Comparison of ENCODE assay signal across 1 cellular context in the genomic region with DNA sequence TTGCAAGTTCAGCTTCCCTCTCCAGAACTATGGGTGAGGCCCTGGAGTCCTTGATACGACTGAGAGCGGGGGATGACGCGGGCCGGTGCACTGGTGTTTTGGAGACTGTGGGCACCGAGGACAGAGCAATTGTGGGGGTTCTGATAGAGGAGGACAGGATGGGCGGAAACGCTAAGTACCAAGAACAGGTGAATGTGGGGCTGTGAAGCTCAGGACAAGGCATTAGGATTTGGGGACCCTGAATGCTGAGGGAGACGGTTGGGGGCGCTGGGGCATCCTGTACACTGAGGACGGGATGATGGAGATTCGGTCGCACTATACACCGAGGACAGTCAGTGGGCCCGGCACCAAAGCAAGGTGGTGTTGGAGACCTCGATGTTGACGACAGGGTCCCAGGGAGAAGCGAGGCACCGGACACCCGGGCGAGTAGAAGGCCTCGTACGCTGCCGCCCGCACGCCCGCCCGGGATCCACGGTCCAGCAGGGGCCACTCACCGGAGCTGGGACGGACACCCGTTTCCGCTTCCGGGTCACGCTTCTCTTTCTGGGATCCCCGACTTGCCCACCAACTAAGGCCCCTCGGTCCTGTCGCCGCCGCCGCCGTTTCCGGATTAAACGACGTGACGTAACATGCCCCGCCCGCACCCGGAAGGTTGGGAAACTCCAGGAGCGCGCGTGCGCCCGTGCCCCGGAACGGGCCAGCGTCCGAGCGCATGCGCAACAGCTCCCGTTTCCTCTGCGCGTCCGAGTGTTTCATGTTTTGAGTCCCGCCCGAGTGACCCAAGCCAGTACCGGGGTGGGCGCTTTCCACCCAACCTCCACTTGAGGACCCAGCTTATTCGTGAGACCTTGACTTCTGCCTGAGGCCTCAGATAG.
TF ChIP-seq lines count a peak whose summit lies in the region.

Gene CHMP2A (minus strand): TSS at position 612 of the 875 bp plus-strand sequence. CDS start 893 bp downstream, outside the sequence.

TF ChIP-seq in HCT116, 20 proteins besides CTCF, POLR2A, EP300 and RAD21 (continued from another document):
- TF ChIP-seq TCF7L2 (IDR thresholded peaks at IDR 0.05; ENCODE audit: borderline replicate concordance, extremely low read depth, insufficient read depth, insufficient read length) (peak; percentile 63), ELF1 (IDR thresholded peaks at IDR 0.05; ENCODE audit: borderline replicate concordance, low read depth) (peak; percentile 93; the same call in 1 of the 2 replicates), YY1 (IDR thresholded peaks at IDR 0.05; ENCODE audit: extremely low read depth, insufficient replicate concordance, low read depth, low read length) (peak; percentile 74), SP1 (IDR thresholded peaks at IDR 0.05; ENCODE audit: low read depth) (peak; percentile 68), ZFX (IDR thresholded peaks at IDR 0.05) (peak; percentile 46; the same call in 1 of the 2 replicates), POLR2AphosphoS5 (IDR thresholded peaks at IDR 0.05; ENCODE audit: low read depth, low read length) (peak; percentile 96), EGR1 (IDR thresholded peaks at IDR 0.05; ENCODE audit: low read depth) (no peak; the same call in 1 of the 2 replicates)
- TF ChIP-seq, protein P1, sequence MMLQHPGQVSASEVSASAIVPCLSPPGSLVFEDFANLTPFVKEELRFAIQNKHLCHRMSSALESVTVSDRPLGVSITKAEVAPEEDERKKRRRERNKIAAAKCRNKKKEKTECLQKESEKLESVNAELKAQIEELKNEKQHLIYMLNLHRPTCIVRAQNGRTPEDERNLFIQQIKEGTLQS (IDR thresholded peaks at IDR 0.05), result no peak
